Comparison of ENCODE assay signal across 8 cellular contexts in the genomic region with DNA sequence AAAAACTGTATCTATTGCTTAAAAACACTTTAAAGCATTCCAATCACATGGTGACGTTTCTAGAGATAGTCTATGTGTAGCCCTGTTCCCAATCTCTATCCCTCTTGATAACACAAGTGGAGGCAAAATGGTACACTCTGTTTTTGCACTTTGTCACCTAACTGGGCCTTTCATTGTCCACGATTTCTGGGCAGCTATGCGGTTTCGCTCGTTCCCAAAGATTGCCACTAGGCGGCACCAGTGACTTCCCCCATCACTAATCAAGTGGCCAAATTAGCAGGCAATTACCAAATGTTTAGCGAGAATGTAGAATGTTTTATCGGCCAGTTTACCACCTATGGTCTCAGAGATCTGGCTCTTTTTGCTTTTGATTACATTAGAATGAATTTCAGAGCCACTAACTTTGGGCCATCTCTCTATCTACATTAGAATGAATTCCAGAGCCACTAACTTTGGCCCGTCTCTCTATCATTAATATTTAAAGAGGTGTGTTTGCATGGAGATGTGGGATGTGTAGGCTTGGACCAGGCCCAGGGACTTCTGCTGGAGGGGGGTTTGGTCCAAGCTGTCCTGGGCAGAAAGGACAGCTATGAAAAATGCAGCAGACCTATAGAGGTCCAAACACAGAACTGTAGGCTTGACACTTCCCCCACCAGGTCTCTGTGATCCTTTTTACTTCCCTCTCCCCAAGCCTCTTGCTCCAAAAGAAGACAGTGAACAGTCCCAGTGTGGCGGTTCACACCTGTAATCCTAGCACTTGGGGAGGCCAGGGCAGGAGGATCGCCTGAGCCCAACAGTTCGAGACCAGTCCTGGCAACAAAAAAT.
A peak's percentile ranks its signal among the peaks of the same experiment; 100 is the strongest.
DNase-seq lines count a peak whose midpoint lies in the region; ATAC-seq and TF ChIP-seq lines count a peak whose summit lies in the region.

No MANE protein-coding gene starts in this region.

- H3K27me3 ChIP-seq in A673 (replicated peaks; ENCODE audit: insufficient read depth, low read depth, low read length, poor library complexity) (no peaks in the 10 kb centered on the region), RWPE2 (ENCODE audit: insufficient read depth, poor library complexity, severe bottlenecking) (no peaks in the 10 kb centered on the region)

- no peaks in the 10 kb centered on the region for H3K27me3 Mint-ChIP-seq in activated naive CD4-positive, alpha-beta T cell treated with anti-CD3 and anti-CD28 coated beads for 36 hours (ENCODE audit: low read depth)

- no peaks in the 10 kb centered on the region for H3K36me3 Mint-ChIP-seq in activated naive CD4-positive, alpha-beta T cell treated with anti-CD3 and anti-CD28 coated beads for 36 hours (ENCODE audit: low read depth)

- no peaks in the 10 kb centered on the region for H3K9me3 ChIP-seq in A673 (ENCODE audit: low read depth, low read length, poor library complexity, severe bottlenecking)
- no peaks in the 10 kb centered on the region for H3K9me3 ChIP-seq in RWPE2 (ENCODE audit: severe bottlenecking)

- POLR2A ChIA-PET in A673 (lab: Charles Lee; ENCODE audit: low non-redundant PET): no interaction called here

- no peak overlapping the region for H3K27ac Mint-ChIP-seq in activated naive CD4-positive, alpha-beta T cell treated with anti-CD3 and anti-CD28 coated beads for 36 hours

- peak; percentile 63 for ATAC-seq in GM18508 (IDR thresholded peaks at IDR 0.05; ENCODE audit: insufficient read depth, unreplicated experiment)
- peak; percentile 73 for ATAC-seq in HG03354 (IDR thresholded peaks at IDR 0.05; ENCODE audit: poor library complexity, severe bottlenecking, unreplicated experiment)
- ATAC-seq in RWPE2 (ENCODE audit: low read depth): no peak
- ATAC-seq in Right ventricle myocardium inferior: peak; percentile 62

- BruUV-seq in A673 (replicated peaks; lab: Mats Ljungman, UMichigan): no TSS peak

- H3K4me3 ChIP-seq in A673 (ENCODE audit: low read depth, low read length, poor library complexity, severe bottlenecking) (no peak overlapping the region), RWPE2 (ENCODE audit: severe bottlenecking) (no peak overlapping the region)

- DNase-seq in A673 (ENCODE audit: low spot score) (peak; percentile 73), RWPE2 (ENCODE audit: low spot score) (no peak), Right ventricle myocardium inferior (ENCODE audit: missing footprints) (no peak), pulmonary artery endothelial cell (ENCODE audit: low read depth, low spot score) (peak; percentile 20), OCI-M2 (lab: John Stamatoyannopoulos, UW; ENCODE audit: unreplicated experiment) (no peak)
- peak; percentile 81 for DNase-seq in activated naive CD4-positive, alpha-beta T cell treated with anti-CD3 and anti-CD28 coated beads for 36 hours

- TF ChIP-seq CTCF in A673 (conservative IDR thresholded peaks at IDR 0.05; ENCODE audit: low read depth, low read length) (peak; percentile 94), RWPE2 (IDR thresholded peaks at IDR 0.05; ENCODE audit: poor library complexity, severe bottlenecking) (peak; percentile 92)

- H3K27ac ChIP-seq in A673 (ENCODE audit: low read depth, low read length, poor library complexity, severe bottlenecking) (no peak overlapping the region), RWPE2 (ENCODE audit: poor library complexity, severe bottlenecking) (no peak overlapping the region)

- CTCF ChIA-PET in A673 (lab: Charles Lee): interaction anchor here (0.6 to 1.0 kb wide), 3 partner anchors 54 to 103 kb away, joined by 3 to 4 read pairs (median 3); no protein-coding TSS in a partner anchor
- CTCF ChIA-PET in activated naive CD4-positive, alpha-beta T cell treated with anti-CD3 and anti-CD28 coated beads for 36 hours (lab: Charles Lee): interaction anchor here (0.6 to 5.0 kb wide), 16 partner anchors 10 to 123 kb away, joined by 3 to 29 read pairs (median 6); no protein-coding TSS in a partner anchor

- H3K36me3 ChIP-seq in A673 (ENCODE audit: insufficient read depth, low read length, poor library complexity, severe bottlenecking): no peaks in the 10 kb centered on the region
- H3K36me3 ChIP-seq in RWPE2 (ENCODE audit: low read depth): no peaks in the 10 kb centered on the region

- H3K4me1 ChIP-seq in A673 (ENCODE audit: insufficient read depth, low read length, poor library complexity, severe bottlenecking) (peaks cover 13% of the 10 kb centered on the region), RWPE2 (ENCODE audit: insufficient read depth, poor library complexity, severe bottlenecking) (peaks cover 6% of the 10 kb centered on the region)

- intact Hi-C loops in A673 (cut with micrococcal nuclease; ENCODE audit: unreplicated experiment) (loop anchor here (1.0 to 5.0 kb wide), 4 partner anchors 39 to 190 kb away; partner anchors contain the start of gene CCDC7), Right ventricle myocardium inferior (cut with DNase I) (loop anchor here (1.0 to 10.0 kb wide), 3 partner anchors 89 to 188 kb away; partner anchors contain the start of gene CCDC7)
- intact Hi-C loops in activated naive CD4-positive, alpha-beta T cell treated with anti-CD3 and anti-CD28 coated beads for 36 hours (cut with micrococcal nuclease): loop anchor here (1.0 to 5.0 kb wide), 5 partner anchors 66 to 750 kb away; partner anchors contain the start of gene CCDC7

- H3K4me1 Mint-ChIP-seq in activated naive CD4-positive, alpha-beta T cell treated with anti-CD3 and anti-CD28 coated beads for 36 hours (ENCODE audit: low read depth): peaks cover 8% of the 10 kb centered on the region

- no peaks in the 10 kb centered on the region for H3K9me3 Mint-ChIP-seq in activated naive CD4-positive, alpha-beta T cell treated with anti-CD3 and anti-CD28 coated beads for 36 hours

- H3K4me3 Mint-ChIP-seq in activated naive CD4-positive, alpha-beta T cell treated with anti-CD3 and anti-CD28 coated beads for 36 hours: no peak overlapping the region

Comparison
In these comparisons a context has a peak if more than half of its experiments do, and no peak if none do; other contexts are left out.
1. DNase-seq: peak in A673 (single experiment), activated naive CD4-positive, alpha-beta T cell treated with anti-CD3 and anti-CD28 coated beads for 36 hours (single experiment) and pulmonary artery endothelial cell (single experiment); none in RWPE2 (single experiment), Right ventricle myocardium inferior (single experiment) and OCI-M2 (single experiment).